Comparison of ENCODE assay signal across 14 cellular contexts in the genomic region with DNA sequence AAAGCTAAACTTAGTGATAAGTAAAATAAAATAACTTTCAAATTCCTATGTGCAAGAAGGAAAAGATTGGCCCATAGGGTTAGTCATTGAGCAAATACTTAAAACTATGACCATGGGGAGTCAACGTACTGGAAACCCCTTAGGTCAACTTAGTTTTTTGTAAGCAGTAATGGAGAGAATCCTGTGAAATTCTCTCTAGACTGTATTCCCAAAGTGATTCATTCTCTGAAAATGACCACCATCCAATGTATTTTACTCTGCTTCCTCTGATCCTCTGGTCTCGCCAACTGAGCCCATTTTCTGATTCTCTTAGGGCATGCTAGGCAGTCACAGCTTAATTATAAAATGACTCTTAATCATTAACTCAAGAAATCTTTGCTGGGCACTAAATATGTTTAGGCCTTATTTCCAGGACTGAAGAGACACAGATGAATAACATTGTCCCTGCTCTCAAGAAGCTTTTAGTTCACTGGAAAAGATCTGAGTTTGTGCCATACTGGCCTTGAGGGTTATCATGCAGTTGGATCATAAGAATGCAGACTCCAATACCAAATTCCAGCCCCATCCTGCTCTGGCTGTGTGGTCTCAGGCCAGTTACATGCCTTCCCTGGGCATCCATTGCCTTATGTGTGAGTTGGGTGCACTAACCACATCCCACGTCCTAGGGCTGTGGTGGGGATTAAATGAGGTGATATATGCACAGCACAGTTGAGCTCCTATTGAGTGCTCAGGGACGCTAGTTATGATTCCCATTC.
"Had no signal": no experiment of that assay in that cellular context is flagged by ENCODE, and none has a peak within 500 bp of the region (broad histone marks: within the 10 kb centered on the region; RNA-seq: fewer than 3 reads in every experiment).

No MANE protein-coding gene starts in this region.

- H3K36me3 ChIP-seq: gastroesophageal sphincter, heart right ventricle, transverse colon had no signal

- H3K27me3 ChIP-seq: gastroesophageal sphincter, heart right ventricle, transverse colon had no signal

- H3K27ac ChIP-seq: gastroesophageal sphincter, heart right ventricle, transverse colon had no signal

- H3K9me3 ChIP-seq: gastroesophageal sphincter, heart right ventricle, transverse colon had no signal

- ATAC-seq: activated T-helper 17 cell treated with anti-CD3 and anti-CD28 coated beads, Interleukin-2, amount 50 U/mL, for 72 hours; effector memory CD8-positive, alpha-beta T cell; gastroesophageal sphincter; heart right ventricle; left lobe of liver; mucosa of descending colon; naive thymus-derived CD4-positive, alpha-beta T cell had no signal

- H3K4me1 ChIP-seq: gastroesophageal sphincter, heart right ventricle, transverse colon had no signal

- DNase-seq: activated CD4-positive, CD25-positive, alpha-beta regulatory T cell treated with anti-CD3 and anti-CD28 coated beads, Interleukin-2, amount 50 U/mL, for 72 hours; activated naive CD4-positive, alpha-beta T cell treated with Interleukin-2 at 50 U/mL for 16 hours; effector memory CD8-positive, alpha-beta T cell; heart right ventricle; mucosa of descending colon; naive thymus-derived CD4-positive, alpha-beta T cell; posterior cingulate gyrus; stimulated activated CD4-positive, alpha-beta T cell treated with anti-CD3 and anti-CD28 coated beads, Interleukin-15, amount 100 ng/mL, for 24 hours; stimulated activated CD4-positive, alpha-beta T cell treated with anti-CD3 and anti-CD28 coated beads, Interleukin-4, amount 100 ng/mL, for 1 hour; stimulated activated naive CD4-positive, alpha-beta T cell; transverse colon had no signal

- H3K4me3 ChIP-seq: gastroesophageal sphincter, heart right ventricle, mucosa of descending colon, transverse colon had no signal
